Comparison of ENCODE assay signal across 8 cellular contexts in genomic region chr4:42281324-42282020, GRCh38.
DNase-seq lines count a peak whose midpoint lies in the region; ATAC-seq, FAIRE-seq and TF ChIP-seq lines count a peak whose summit lies in the region.
"Had no signal": no experiment of that assay in that cellular context is flagged by ENCODE, and none has a peak within 500 bp of the region (broad histone marks: within the 10 kb centered on the region; RNA-seq: fewer than 3 reads in every experiment).

No MANE protein-coding gene starts in this region.

- H3K9ac ChIP-seq in neuronal stem cell (ENCODE audit: low read depth, low read length, poor library complexity): no peak overlapping the region

- H4K91ac ChIP-seq in neuronal stem cell (ENCODE audit: low read depth, low read length, poor library complexity): no peak overlapping the region

- 0 out of 2 replicates have a peak, but pooled peaks cover 9% of the 10 kb centered on the region for H3K9me2 ChIP-seq in GM23338 (ENCODE audit: insufficient read depth)

- H2AFZ ChIP-seq in GM23338: no peak overlapping the region
- peak overlapping the region; percentile 27 for H2AFZ ChIP-seq in neuronal stem cell (ENCODE audit: low read length)

- no peak overlapping the region for H3K27ac Mint-ChIP-seq in GM23338
- H3K27ac Mint-ChIP-seq: dendritic cell treated with granulocyte-macrophage colony-stimulating factor and Interleukin-4, amounts not matched to agents 40 ng/mL and 50 ng/mL, for 4 days had no signal

- H2AK5ac ChIP-seq in neuronal stem cell (ENCODE audit: low read depth, low read length): no peak overlapping the region

- no peaks in the 10 kb centered on the region for H3F3A ChIP-seq in GM23338 (replicated peaks; ENCODE audit: low read depth)

- H3K27me3 ChIP-seq in GM23338 (ENCODE audit: insufficient read depth): no peaks in the 10 kb centered on the region
- no peaks in the 10 kb centered on the region for H3K27me3 ChIP-seq in neuronal stem cell (ENCODE audit: control insufficient read depth in 3 of 3, insufficient read depth in 3 of 3, low read depth in 1 of 3, low read length in 3 of 3)
- no peaks in the 10 kb centered on the region for H3K27me3 ChIP-seq in small intestine (ENCODE audit: control insufficient read depth in 2 of 2, insufficient read depth in 2 of 2, low read length in 2 of 2)

- ATAC-seq in GM18909 (IDR thresholded peaks at IDR 0.05; ENCODE audit: poor library complexity, unreplicated experiment): peak; percentile 67
- ATAC-seq in GM23338: peak; percentile 35
- peak; percentile 42 for ATAC-seq in HG03521 (IDR thresholded peaks at IDR 0.05; ENCODE audit: unreplicated experiment)

- FAIRE-seq in small intestine (lab: Jason Lieb, UNC): no peak

- H3K4me2 ChIP-seq in GM23338: no peak overlapping the region
- no peak overlapping the region for H3K4me2 ChIP-seq in neuronal stem cell (ENCODE audit: insufficient read depth, low read length, poor library complexity, severe bottlenecking)

- peaks cover 7% of the 10 kb centered on the region; the same call in 2 of the 3 replicates for H3K9me3 Mint-ChIP-seq in GM23338
- H3K9me3 Mint-ChIP-seq: dendritic cell treated with granulocyte-macrophage colony-stimulating factor and Interleukin-4, amounts not matched to agents 40 ng/mL and 50 ng/mL, for 4 days had no signal

- no peak overlapping the region for H3K14ac ChIP-seq in neuronal stem cell (ENCODE audit: low read length)

- WGBS in neuronal stem cell (ENCODE audit: extremely low coverage in 2 of 2, insufficient read length in 2 of 2, insufficient replicate concordance in 1 of 2), 2 donors: no CpG with 5 or more reads among the region's 9 CpGs
- WGBS in small intestine, 3 donors: 15 to 40% (median 20%) methylated on average over 8 to 9 of the region's 9 CpGs

- H3K36me3 ChIP-seq in GM23338 (ENCODE audit: insufficient read depth) (no peaks in the 10 kb centered on the region), neuronal stem cell (replicated peaks in 1 of 2; ENCODE audit: control insufficient read depth in 2 of 2, insufficient read depth in 2 of 2, low read length in 2 of 2) (no peaks in the 10 kb centered on the region), small intestine (ENCODE audit: control insufficient read depth in 2 of 2, insufficient read depth in 2 of 2, low read length in 2 of 2) (no peaks in the 10 kb centered on the region)

- peaks cover 15% of the 10 kb centered on the region for H3K4me1 Mint-ChIP-seq in GM23338

- H2BK5ac ChIP-seq in neuronal stem cell (ENCODE audit: low read length): no peak overlapping the region

- no peak for TF ChIP-seq CTCF in GM23338 (conservative IDR thresholded peaks at IDR 0.05; ENCODE audit: low read depth in 2 of 2)

- no peaks in the 10 kb centered on the region for H4K20me1 ChIP-seq in GM23338 (replicated peaks; ENCODE audit: insufficient read depth)

- H3K4me1 ChIP-seq in GM23338 (ENCODE audit: insufficient read depth): peaks cover 6% of the 10 kb centered on the region; the same call in 1 of the 2 replicates
- no peaks in the 10 kb centered on the region for H3K4me1 ChIP-seq in neuronal stem cell (ENCODE audit: control insufficient read depth in 2 of 2, insufficient read depth in 1 of 2, low read depth in 1 of 2, low read length in 2 of 2)
- H3K4me1 ChIP-seq in small intestine (ENCODE audit: control insufficient read depth in 2 of 2, insufficient read depth in 1 of 2, low read depth in 1 of 2, low read length in 1 of 2): no peaks in the 10 kb centered on the region

- H2BK12ac ChIP-seq in neuronal stem cell (ENCODE audit: low read length): no peak overlapping the region

- H3K27ac ChIP-seq in GM23338 (ENCODE audit: low read depth) (no peak overlapping the region), neuronal stem cell (replicated peaks; ENCODE audit: low read length) (no peak overlapping the region), small intestine (ENCODE audit: low read depth in 1 of 2, low read length in 1 of 2) (no peak overlapping the region)

- H3K27me3 Mint-ChIP-seq in GM23338 (ENCODE audit: insufficient read depth, low read depth, poor library complexity): peaks cover 9% of the 10 kb centered on the region

- no peak overlapping the region for H2BK15ac ChIP-seq in neuronal stem cell (ENCODE audit: low read length)

- H3K9me3 ChIP-seq in neuronal stem cell (replicated peaks in 1 of 2; ENCODE audit: control insufficient read depth in 2 of 2, insufficient read depth in 1 of 2, low read depth in 1 of 2, low read length in 2 of 2) (no peaks in the 10 kb centered on the region), small intestine (ENCODE audit: control insufficient read depth, low read depth) (no peaks in the 10 kb centered on the region)

- no peaks in the 10 kb centered on the region for H3K79me1 ChIP-seq in neuronal stem cell (ENCODE audit: low read depth, low read length)

- H3K79me2 ChIP-seq in GM23338 (replicated peaks; ENCODE audit: insufficient read depth): no peaks in the 10 kb centered on the region

- H3K4me3 Mint-ChIP-seq in GM23338: no peak overlapping the region
- H3K4me3 Mint-ChIP-seq: dendritic cell treated with granulocyte-macrophage colony-stimulating factor and Interleukin-4, amounts not matched to agents 40 ng/mL and 50 ng/mL, for 4 days had no signal

- DNase-seq in GM23338 (ENCODE audit: low spot score) (no peak), neuronal stem cell (ENCODE audit: low spot score) (no peak), small intestine (no peak), AG08396 (ENCODE audit: low spot score) (no peak), CD1c-positive myeloid dendritic cell (ENCODE audit: extremely low spot score) (no peak)

- peaks cover 12% of the 10 kb centered on the region for H3K36me3 Mint-ChIP-seq in GM23338 (ENCODE audit: low read depth)

- H3K4ac ChIP-seq in neuronal stem cell (ENCODE audit: low read length): no peak overlapping the region

- H3K23ac ChIP-seq in neuronal stem cell (ENCODE audit: low read depth, low read length, poor library complexity): no peak overlapping the region

- no peak overlapping the region for H3K4me3 ChIP-seq in GM23338
- no peak overlapping the region for H3K4me3 ChIP-seq in neuronal stem cell (ENCODE audit: low read length in 2 of 2)
- no peak overlapping the region for H3K4me3 ChIP-seq in small intestine (ENCODE audit: low read depth in 1 of 2, low read length in 2 of 2)

- no peak overlapping the region for H3K18ac ChIP-seq in neuronal stem cell (ENCODE audit: low read length)

- no peak overlapping the region for H2BK120ac ChIP-seq in neuronal stem cell (ENCODE audit: low read depth, low read length)

- no peak overlapping the region for H4K8ac ChIP-seq in neuronal stem cell (ENCODE audit: low read depth, low read length)

TF ChIP-seq in GM23338, 12 proteins besides CTCF, POLR2A, EP300 and RAD21 (continues in another document):
- no peak for TF ChIP-seq EZH2phosphoT487 (IDR thresholded peaks at IDR 0.05; ENCODE audit: unreplicated experiment)
- no peak for TF ChIP-seq POLR2AphosphoS5 (IDR thresholded peaks at IDR 0.05; ENCODE audit: low read depth)
- TF ChIP-seq ETS1 (IDR thresholded peaks at IDR 0.05): no peak
- no peak for TF ChIP-seq ZNF331 (CRISPR knock-in tag; IDR thresholded peaks at IDR 0.05; ENCODE audit: low read depth)
- TF ChIP-seq JUNB (IDR thresholded peaks at IDR 0.05; ENCODE audit: unreplicated experiment): no peak
- TF ChIP-seq CREB1 (CRISPR knock-in tag; IDR thresholded peaks at IDR 0.05; ENCODE audit: low read depth): no peak
